In genomic region chr1:210373878-210374599, GRCh38 we compare ENCODE assay signal across 8 cellular contexts. TPM values are rescaled to one million over a fixed set of nuclear protein-coding genes. Genes with fewer than 3 reads are reported as not detected.
A peak's percentile ranks its signal among the peaks of the same experiment; 100 is the strongest.
DNase-seq lines count a peak whose midpoint lies in the region; ATAC-seq and TF ChIP-seq lines count a peak whose summit lies in the region.

No MANE protein-coding gene starts in this region.

- no peaks in the 10 kb centered on the region for H3K27me3 ChIP-seq in PC-9 (ENCODE audit: insufficient read depth, low read depth)
- H3K27me3 ChIP-seq in sigmoid colon, result no peaks in the 10 kb centered on the region

- H3K27me3 Mint-ChIP-seq in activated T-cell treated with anti-CD3 and anti-CD28 coated beads, Interleukin-2, amount 50 U/mL, for 72 hours (ENCODE audit: low read depth), result peaks cover 18% of the 10 kb centered on the region

- TF ChIP-seq EP300 in sigmoid colon (IDR thresholded peaks at IDR 0.05), result no peak

- no peaks in the 10 kb centered on the region for H4K20me1 ChIP-seq in PC-9 (ENCODE audit: insufficient read depth)

- 53 to 60% methylated on average over 9 of the region's 9 CpGs for WGBS in sigmoid colon, 2 donors

- H3K4me3 ChIP-seq in PC-9 (peak overlapping the region; percentile 20; the same call in 1 of the 2 replicates), sigmoid colon (no peak overlapping the region)

- H3K36me3 ChIP-seq in PC-9 (ENCODE audit: low read depth) (no peaks in the 10 kb centered on the region), sigmoid colon (no peaks in the 10 kb centered on the region)

- peak overlapping the region in 1 of 2 donors; percentile 8 for H3K4me3 Mint-ChIP-seq in activated T-cell treated with anti-CD3 and anti-CD28 coated beads, Interleukin-2, amount 50 U/mL, for 72 hours

- peak overlapping the region; percentile 68 for H3K4me2 ChIP-seq in PC-9

- TF ChIP-seq CTCF in PC-9 (conservative IDR thresholded peaks at IDR 0.05) (peak; percentile 97), sigmoid colon (IDR thresholded peaks at IDR 0.05) (peak in 1 of 4 experiments; percentile 24)

- H2AFZ ChIP-seq in PC-9, result no peak overlapping the region

- no peak for TF ChIP-seq POLR2A in sigmoid colon (IDR thresholded peaks at IDR 0.05)

- CTCF ChIA-PET in PC-9 (lab: Charles Lee), result interaction anchor here (0.6 to 1.8 kb wide), 8 partner anchors 11 to 491 kb away, joined by 3 to 17 read pairs (median 4); no protein-coding TSS in a partner anchor

- H3F3A ChIP-seq in PC-9 (ENCODE audit: insufficient read depth, low read depth), result peaks cover 26% of the 10 kb centered on the region

- H3K79me2 ChIP-seq in PC-9 (ENCODE audit: low read depth), result no peaks in the 10 kb centered on the region

- H3K4me1 ChIP-seq in PC-9 (replicated peaks; ENCODE audit: insufficient read depth), result peaks cover 38% of the 10 kb centered on the region
- no peaks in the 10 kb centered on the region for H3K4me1 ChIP-seq in sigmoid colon

- H3K9me3 Mint-ChIP-seq in activated T-cell treated with anti-CD3 and anti-CD28 coated beads, Interleukin-2, amount 50 U/mL, for 72 hours, result no peaks in the 10 kb centered on the region

- intact Hi-C loops in PC-9 (cut with micrococcal nuclease; ENCODE audit: unreplicated experiment) (no loop called here), sigmoid colon (cut with DNase I) (no loop called here)

- H3K9me2 ChIP-seq in PC-9 (ENCODE audit: insufficient read depth), result no peaks in the 10 kb centered on the region

- H3K27ac ChIP-seq in PC-9, result peak overlapping the region; percentile 96
- H3K27ac ChIP-seq in sigmoid colon, result peak overlapping the region in 2 of 4 donors; percentile 6 to 24

- H3K4me1 Mint-ChIP-seq in activated T-cell treated with anti-CD3 and anti-CD28 coated beads, Interleukin-2, amount 50 U/mL, for 72 hours (ENCODE audit: low read depth), result peaks cover 37% of the 10 kb centered on the region

- peak; percentile 60 for DNase-seq in DMS153 (lab: John Stamatoyannopoulos, UW)
- DNase-seq in PC-9, result peak; percentile 85 to 100
- DNase-seq in activated T-cell treated with anti-CD3 and anti-CD28 coated beads, Interleukin-2, amount 50 U/mL, for 72 hours, result peak; percentile 76 to 85
- peak; percentile 78 for DNase-seq in glomerular endothelial cell (ENCODE audit: extremely low read depth, low read depth, low spot score)
- DNase-seq in sigmoid colon, result peak; percentile 74
- no peak for DNase-seq in NCI-H187 (lab: John Stamatoyannopoulos, UW)

- peak; percentile 85 for ATAC-seq in GM19395 (IDR thresholded peaks at IDR 0.05; ENCODE audit: unreplicated experiment)
- peak; percentile 68 for ATAC-seq in HG03460 (IDR thresholded peaks at IDR 0.05; ENCODE audit: unreplicated experiment)
- peak; percentile 80 to 83 for ATAC-seq in activated T-cell treated with anti-CD3 and anti-CD28 coated beads, Interleukin-2, amount 50 U/mL, for 72 hours (replicated peaks in 1 of 2)

- peak overlapping the region; percentile 99 for H3K27ac Mint-ChIP-seq in activated T-cell treated with anti-CD3 and anti-CD28 coated beads, Interleukin-2, amount 50 U/mL, for 72 hours

- no peaks in the 10 kb centered on the region for H3K36me3 Mint-ChIP-seq in activated T-cell treated with anti-CD3 and anti-CD28 coated beads, Interleukin-2, amount 50 U/mL, for 72 hours (ENCODE audit: insufficient read depth in 2 of 2)

- POLR2A ChIA-PET in PC-9 (lab: Charles Lee; ENCODE audit: unreplicated experiment), result interaction anchor here (0.6 to 0.7 kb wide), 8 partner anchors 18 to 1907 kb away, joined by 3 to 10 read pairs (median 4); no protein-coding TSS in a partner anchor

- BruUV-seq in PC-9 (replicated peaks; lab: Mats Ljungman, UMichigan), result TSS peak; percentile 96

- H3K9me3 ChIP-seq in PC-9 (ENCODE audit: insufficient read depth, low read depth), result no peaks in the 10 kb centered on the region
- no peaks in the 10 kb centered on the region for H3K9me3 ChIP-seq in sigmoid colon

RNA-seq across cellular contexts. Expression of gene HHAT, which starts 45.3 kb away (rescaled TPM):
- total RNA-seq in PC-9 (2021) (5.3 and 10.9 TPM in 2 replicates), glomerular endothelial cell (5.9 and 9.3 TPM in 2 replicates), sigmoid colon (1 to 10 TPM; 2.0 to 6.4 (median 3.6) TPM)
- 1 to 10 TPM; 1.2 to 1.5 TPM for total RNA-seq in activated T-cell treated with anti-CD3 and anti-CD28 coated beads, Interleukin-2, amount 50 U/mL, for 72 hours
- 1 to 10 TPM in 2 of 3 donors, under 1 TPM in 1; 0.46 to 2.1 (median 1.8) TPM for polyA plus RNA-seq in sigmoid colon

Comparison
In these comparisons a context has a peak if more than half of its experiments do, and no peak if none do; other contexts are left out.
1. DNase-seq: peak in DMS153 (single experiment), PC-9 (2 of 2), activated T-cell treated with anti-CD3 and anti-CD28 coated beads, Interleukin-2, amount 50 U/mL, for 72 hours (2 of 2), glomerular endothelial cell (single experiment) and sigmoid colon (single experiment); none in NCI-H187 (0 of 2).
2. Peak in every context shown above with its lines, with median percentiles within 50 percentile points of each other: ATAC-seq.